ENCODE assay signal across 9 cellular contexts in genomic region chr14:105281354-105282097, GRCh38. TPM values are rescaled to one million over a fixed set of nuclear protein-coding genes. Genes with fewer than 3 reads are reported as not detected.
DNase-seq lines count a peak whose midpoint lies in the region; ATAC-seq and TF ChIP-seq lines count a peak whose summit lies in the region.
"Had no signal": no experiment of that assay in that cellular context is flagged by ENCODE, and none has a peak within 500 bp of the region (broad histone marks: within the 10 kb centered on the region; RNA-seq: fewer than 3 reads in every experiment).

No MANE protein-coding gene starts in this region.

- no peaks in the 10 kb centered on the region for H3K36me3 Mint-ChIP-seq in WTC11

- no peaks in the 10 kb centered on the region for H3K9me3 Mint-ChIP-seq in WTC11
- H3K9me3 Mint-ChIP-seq: activated B cell treated with CpG ODN at 0.5 μM for 24 hours had no signal

- H3K27me3 Mint-ChIP-seq in WTC11 (ENCODE audit: low read depth): no peaks in the 10 kb centered on the region
- H3K27me3 Mint-ChIP-seq: activated B cell treated with CpG ODN at 0.5 μM for 24 hours had no signal

- H3K4me3 Mint-ChIP-seq in WTC11: no peak overlapping the region
- H3K4me3 Mint-ChIP-seq: activated B cell treated with CpG ODN at 0.5 μM for 24 hours had no signal

- H3K4me3 ChIP-seq in DND-41 (ENCODE audit: low read depth in 1 of 2, low read length in 2 of 2): no peak overlapping the region

- peaks cover 50% of the 10 kb centered on the region for H4K20me1 ChIP-seq in DND-41 (ENCODE audit: insufficient read depth, low read length)

- peak; percentile 39 for TF ChIP-seq RAD21 in Ishikawa (IDR thresholded peaks at IDR 0.05; ENCODE audit: low read depth)

- peaks cover 80% of the 10 kb centered on the region for H3K79me2 ChIP-seq in DND-41 (ENCODE audit: insufficient read depth, low read length)

- H3K9me3 ChIP-seq in DND-41 (ENCODE audit: insufficient read depth, low read length, severe bottlenecking): no peaks in the 10 kb centered on the region

- no peaks in the 10 kb centered on the region for H3K4me1 ChIP-seq in DND-41 (ENCODE audit: insufficient read depth, low read length)

- H3K4me1 Mint-ChIP-seq in WTC11: peaks cover 19% of the 10 kb centered on the region

- no peaks in the 10 kb centered on the region for H3K27me3 ChIP-seq in DND-41 (ENCODE audit: insufficient read depth, low read length, poor library complexity)

- H3K27ac Mint-ChIP-seq in WTC11: peak overlapping the region; percentile 63
- H3K27ac Mint-ChIP-seq: activated B cell treated with CpG ODN at 0.5 μM for 24 hours had no signal

- no peak overlapping the region for H3K4me2 ChIP-seq in DND-41 (ENCODE audit: insufficient read depth, low read length)

- intact Hi-C loops in left cardiac atrium (cut with DNase I): loop anchor here (5.0 to 10.0 kb wide), 4 partner anchors 79 to 307 kb away; partner anchors contain the start of gene AHNAK2 (in 1 of the 2)
- intact Hi-C loops in sciatic nerve (cut with DNase I): no loop called here

- no peak overlapping the region for H2AFZ ChIP-seq in DND-41 (ENCODE audit: low read depth, low read length)

- ATAC-seq in DND-41 (ENCODE audit: insufficient read depth, low read depth) (no peak), WTC11 (peak; percentile 49), left cardiac atrium (peak; percentile 18 to 55), sciatic nerve (peak; percentile 61), HG03097 (IDR thresholded peaks at IDR 0.05; ENCODE audit: low FRiP score, unreplicated experiment) (no peak), HG02642 (IDR thresholded peaks at IDR 0.05; ENCODE audit: poor library complexity, unreplicated experiment) (no peak)

- CTCF ChIA-PET in WTC11 (lab: Charles Lee): interaction anchor here (0.7 to 0.8 kb wide), 2 partner anchors 14 to 157 kb away, joined by 3 read pairs; no protein-coding TSS in a partner anchor

- POLR2A ChIA-PET in WTC11 (lab: Charles Lee): interaction anchor here (0.5 kb wide), 1 partner anchor 473 kb away, joined by 4 read pairs; no protein-coding TSS in a partner anchor

- H3K27ac ChIP-seq in DND-41 (ENCODE audit: low read length): no peak overlapping the region

- no peak for DNase-seq in DND-41
- DNase-seq in WTC11 (ENCODE audit: low spot score): no peak
- no peak for DNase-seq in left cardiac atrium
- no peak for DNase-seq in sciatic nerve (ENCODE audit: low spot score)
- DNase-seq in AML-193 (lab: John Stamatoyannopoulos, UW): no peak
- DNase-seq: activated B cell treated with CpG ODN at 0.5 μM for 24 hours had no signal

- no peak overlapping the region for H3K9ac ChIP-seq in DND-41 (ENCODE audit: low read depth, low read length)

- no peak for TF ChIP-seq EP300 in Ishikawa (IDR thresholded peaks at IDR 0.05; ENCODE audit: borderline replicate concordance)

- TF ChIP-seq CTCF in DND-41 (IDR thresholded peaks at IDR 0.05; ENCODE audit: borderline replicate concordance, extremely low read depth, low read length, poor library complexity, severe bottlenecking) (peak; percentile 17), WTC11 (IDR thresholded peaks at IDR 0.05) (no peak)

- H3K36me3 ChIP-seq in DND-41 (ENCODE audit: insufficient read depth, low read length): peaks cover 35% of the 10 kb centered on the region

TF ChIP-seq in Ishikawa, 13 proteins besides CTCF, POLR2A, EP300 and RAD21 (continues in another document):
- TF ChIP-seq ZBTB7A (IDR thresholded peaks at IDR 0.05; ENCODE audit: low read depth): no peak
- TF ChIP-seq TEAD4 (IDR thresholded peaks at IDR 0.05): no peak
- TF ChIP-seq EGR1 (IDR thresholded peaks at IDR 0.05): no peak
- TF ChIP-seq TAF1 (IDR thresholded peaks at IDR 0.05; ENCODE audit: low read depth): no peak
- TF ChIP-seq NFIC (IDR thresholded peaks at IDR 0.05): no peak
- no peak for TF ChIP-seq YY1 (IDR thresholded peaks at IDR 0.05; ENCODE audit: low read depth)
- no peak for TF ChIP-seq USF1 (IDR thresholded peaks at IDR 0.05)
- no peak for TF ChIP-seq TCF12 (IDR thresholded peaks at IDR 0.05; ENCODE audit: low read depth)
- TF ChIP-seq, protein P1, sequence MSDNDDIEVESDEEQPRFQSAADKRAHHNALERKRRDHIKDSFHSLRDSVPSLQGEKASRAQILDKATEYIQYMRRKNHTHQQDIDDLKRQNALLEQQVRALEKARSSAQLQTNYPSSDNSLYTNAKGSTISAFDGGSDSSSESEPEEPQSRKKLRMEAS (IDR thresholded peaks at IDR 0.05): no peak

TF ChIP-seq in WTC11, 78 proteins besides CTCF, POLR2A, EP300 and RAD21:
- TF ChIP-seq ZNF121 (CRISPR knock-in tag; IDR thresholded peaks at IDR 0.05): no peak
- TF ChIP-seq FOXK1 (CRISPR knock-in tag; IDR thresholded peaks at IDR 0.05): no peak
- no peak for TF ChIP-seq ZNF671 (CRISPR knock-in tag; IDR thresholded peaks at IDR 0.05)
- TF ChIP-seq SOX15 (CRISPR knock-in tag; IDR thresholded peaks at IDR 0.05): no peak
- TF ChIP-seq, protein P2, sequence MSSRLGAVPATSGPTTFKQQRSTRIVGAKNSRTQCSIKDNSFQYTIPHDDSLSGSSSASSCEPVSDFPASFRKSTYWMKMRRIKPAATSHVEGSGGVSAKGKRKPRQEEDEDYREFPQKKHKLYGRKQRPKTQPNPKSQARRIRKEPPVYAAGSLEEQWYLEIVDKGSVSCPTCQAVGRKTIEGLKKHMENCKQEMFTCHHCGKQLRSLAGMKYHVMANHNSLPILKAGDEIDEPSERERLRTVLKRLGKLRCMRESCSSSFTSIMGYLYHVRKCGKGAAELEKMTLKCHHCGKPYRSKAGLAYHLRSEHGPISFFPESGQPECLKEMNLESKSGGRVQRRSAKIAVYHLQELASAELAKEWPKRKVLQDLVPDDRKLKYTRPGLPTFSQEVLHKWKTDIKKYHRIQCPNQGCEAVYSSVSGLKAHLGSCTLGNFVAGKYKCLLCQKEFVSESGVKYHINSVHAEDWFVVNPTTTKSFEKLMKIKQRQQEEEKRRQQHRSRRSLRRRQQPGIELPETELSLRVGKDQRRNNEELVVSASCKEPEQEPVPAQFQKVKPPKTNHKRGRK (CRISPR knock-in tag; IDR thresholded peaks at IDR 0.05; ENCODE audit: borderline replicate concordance): no peak
- TF ChIP-seq ATF1 (CRISPR knock-in tag; IDR thresholded peaks at IDR 0.05): no peak
- TF ChIP-seq E2F1 (CRISPR knock-in tag; IDR thresholded peaks at IDR 0.05): no peak

RNA-seq across cellular contexts. Expression of gene BRF1, which starts 19.3 kb away (rescaled TPM):
- 23.9 to 26.5 TPM (median 26.4 TPM) in 3 replicates for total RNA-seq in WTC11 (2021)
- 10 to 100 TPM; 18.8 to 20.0 TPM for total RNA-seq in left cardiac atrium
- total RNA-seq in sciatic nerve: 48.4 TPM

RNA-seq across cellular contexts. Expression of gene PACS2, which starts 33.0 kb away (rescaled TPM):
- total RNA-seq in WTC11 (2021): 90.7 to 100 TPM (median 98.0 TPM) in 3 replicates
- 10 to 100 TPM; 53.4 to 55.8 TPM for total RNA-seq in left cardiac atrium
- 152 TPM for total RNA-seq in sciatic nerve

RNA-seq across cellular contexts. Expression of gene BTBD6, which starts 33.2 kb away (rescaled TPM):
- total RNA-seq in WTC11 (2021) (7.8 to 10.0 TPM (median 8.3 TPM) in 3 replicates), left cardiac atrium (10 to 100 TPM; 37.7 to 42.7 TPM), sciatic nerve (34.7 TPM)

Comparison
In these comparisons a context has a peak if more than half of its experiments do, and no peak if none do; other contexts are left out.
1. ATAC-seq: peak in WTC11 (single experiment), left cardiac atrium (2 of 2) and sciatic nerve (single experiment); none in DND-41 (single experiment), HG03097 (single experiment) and HG02642 (single experiment).